ENCODE assay signal across 8 cellular contexts in the genomic region with DNA sequence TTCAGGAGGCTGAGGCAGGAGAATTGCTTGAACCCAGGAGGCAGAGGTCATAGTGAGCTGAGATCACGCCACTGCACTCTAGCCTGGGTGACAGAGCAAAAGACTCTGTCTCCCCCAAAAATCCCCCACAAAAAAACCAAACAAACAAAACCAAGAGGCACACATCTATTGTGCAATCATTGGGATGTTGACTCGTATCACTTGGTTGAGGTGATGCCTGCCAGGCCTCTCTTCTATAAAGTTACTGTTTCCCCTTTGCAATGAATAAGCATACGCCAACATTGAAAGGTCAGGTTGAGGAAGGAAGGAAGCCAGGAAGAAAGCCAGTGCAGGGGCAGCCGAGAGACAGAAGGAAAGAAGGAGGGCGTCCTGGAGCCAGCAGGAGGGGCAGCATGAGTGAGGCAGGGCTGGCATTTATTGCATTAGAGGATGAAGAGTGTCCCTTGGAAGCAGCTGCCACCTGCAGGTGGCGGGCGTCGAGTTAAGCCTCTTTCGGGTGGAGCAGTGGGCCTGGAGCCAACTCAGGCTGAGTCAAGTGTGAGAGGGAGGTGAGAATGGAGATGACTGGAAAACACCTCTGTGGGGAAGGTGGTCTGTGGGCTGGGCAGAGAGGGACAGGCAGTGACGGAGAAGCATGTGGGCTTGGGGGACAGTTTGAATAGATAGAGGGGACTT. TPM values are rescaled to one million over a fixed set of nuclear protein-coding genes. Genes with fewer than 3 reads are reported as not detected.
DNase-seq lines count a peak whose midpoint lies in the region; ATAC-seq and TF ChIP-seq lines count a peak whose summit lies in the region.

No MANE protein-coding gene starts in this region.

- no peak overlapping the region for H3K27ac Mint-ChIP-seq in activated CD8-positive, alpha-beta memory T cell treated with anti-CD3 and anti-CD28 coated beads, Interleukin-2, amount 10 ng/mL, durations not matched to agents 7 days and 5 days
- no peak overlapping the region for H3K27ac Mint-ChIP-seq in activated B cell treated with CpG ODN at 0.5 μM for 24 hours

- no peak for TF ChIP-seq CTCF in activated B cell treated with CpG ODN at 0.5 μM for 24 hours (IDR thresholded peaks at IDR 0.05)
- TF ChIP-seq CTCF in hepatocyte (IDR thresholded peaks at IDR 0.05; ENCODE audit: poor library complexity): peak; percentile 12

- peaks cover 6% of the 10 kb centered on the region for H3K4me1 Mint-ChIP-seq in activated CD8-positive, alpha-beta memory T cell treated with anti-CD3 and anti-CD28 coated beads, Interleukin-2, amount 10 ng/mL, durations not matched to agents 7 days and 5 days
- peaks cover 14% of the 10 kb centered on the region for H3K4me1 Mint-ChIP-seq in activated B cell treated with CpG ODN at 0.5 μM for 24 hours

- POLR2A ChIA-PET in activated B cell treated with CpG ODN at 0.5 μM for 24 hours (lab: Charles Lee): no interaction called here

- H3K4me3 ChIP-seq in hepatocyte: no peak overlapping the region

- H3K9me2 ChIP-seq in hepatocyte (replicated peaks; ENCODE audit: insufficient read depth): no peaks in the 10 kb centered on the region

- H2AFZ ChIP-seq in hepatocyte: no peak overlapping the region

- H3K79me2 ChIP-seq in hepatocyte: no peaks in the 10 kb centered on the region

- peaks cover 11% of the 10 kb centered on the region for H3K27me3 Mint-ChIP-seq in activated CD8-positive, alpha-beta memory T cell treated with anti-CD3 and anti-CD28 coated beads, Interleukin-2, amount 10 ng/mL, durations not matched to agents 7 days and 5 days
- peaks cover 10% of the 10 kb centered on the region for H3K27me3 Mint-ChIP-seq in activated B cell treated with CpG ODN at 0.5 μM for 24 hours

- H4K20me1 ChIP-seq in hepatocyte (ENCODE audit: insufficient read depth, poor library complexity, severe bottlenecking): no peaks in the 10 kb centered on the region

- ATAC-seq in activated CD8-positive, alpha-beta memory T cell treated with anti-CD3 and anti-CD28 coated beads, Interleukin-2, amount 10 ng/mL, durations not matched to agents 7 days and 5 days: peak; percentile 52
- ATAC-seq in activated B cell treated with CpG ODN at 0.5 μM for 24 hours (ENCODE audit: low read depth) (peak; percentile 51), GM21381 (IDR thresholded peaks at IDR 0.05; ENCODE audit: unreplicated experiment) (no peak)

- H3K9me3 ChIP-seq in hepatocyte (ENCODE audit: low read depth): no peaks in the 10 kb centered on the region

- CTCF ChIA-PET in activated CD8-positive, alpha-beta memory T cell treated with anti-CD3 and anti-CD28 coated beads, Interleukin-2, amount 10 ng/mL, durations not matched to agents 7 days and 5 days (lab: Charles Lee): interaction anchor here (6.3 kb wide), 1 partner anchor 81 kb away, joined by 47 read pairs; no protein-coding TSS in a partner anchor
- CTCF ChIA-PET in activated B cell treated with CpG ODN at 0.5 μM for 24 hours (lab: Charles Lee): no interaction called here

- no peak overlapping the region for H3K4me3 Mint-ChIP-seq in activated CD8-positive, alpha-beta memory T cell treated with anti-CD3 and anti-CD28 coated beads, Interleukin-2, amount 10 ng/mL, durations not matched to agents 7 days and 5 days
- no peak overlapping the region for H3K4me3 Mint-ChIP-seq in activated B cell treated with CpG ODN at 0.5 μM for 24 hours

- intact Hi-C loops in activated B cell treated with CpG ODN at 0.5 μM for 24 hours (cut with micrococcal nuclease): no loop called here

- H3K36me3 Mint-ChIP-seq in activated CD8-positive, alpha-beta memory T cell treated with anti-CD3 and anti-CD28 coated beads, Interleukin-2, amount 10 ng/mL, durations not matched to agents 7 days and 5 days: no peaks in the 10 kb centered on the region
- no peaks in the 10 kb centered on the region for H3K36me3 Mint-ChIP-seq in activated B cell treated with CpG ODN at 0.5 μM for 24 hours (ENCODE audit: low read depth)

- H3K4me1 ChIP-seq in hepatocyte (ENCODE audit: insufficient read depth): peaks cover 13% of the 10 kb centered on the region

- no peak for DNase-seq in activated CD8-positive, alpha-beta memory T cell treated with anti-CD3 and anti-CD28 coated beads, Interleukin-2, amount 10 ng/mL, durations not matched to agents 7 days and 5 days
- no peak for DNase-seq in activated CD8-positive, alpha-beta memory T cell treated with anti-CD3 and anti-CD28 coated beads for 24 hours
- DNase-seq in NCI-H2029 treated with DMSO at 0.1 percent for 48 hours (lab: John Stamatoyannopoulos, UW) (peak; percentile 32), activated B cell treated with CpG ODN at 0.5 μM for 24 hours (no peak), hepatocyte (ENCODE audit: low spot score) (peak; percentile 61), SKM-1 treated with dmso at 0.1 percent for 144 hours (lab: John Stamatoyannopoulos, UW; ENCODE audit: unreplicated experiment) (no peak)
- peak in 2 of 3 donors; percentile 51 to 56 for DNase-seq in stimulated activated CD4-positive, alpha-beta T cell treated with anti-CD3 and anti-CD28 coated beads, TNF-alpha, amount 100 ng/mL, for 48 hours (ENCODE audit: low read depth in 3 of 3)

- H3K27ac ChIP-seq in hepatocyte: no peak overlapping the region

- H3K36me3 ChIP-seq in hepatocyte (replicated peaks; ENCODE audit: insufficient read depth, low read depth): no peaks in the 10 kb centered on the region

- H3K4me2 ChIP-seq in hepatocyte: no peak overlapping the region

- 61% methylated on average over 10 of the region's 10 CpGs for whole genome bisulfite sequencing in hepatocyte (ENCODE audit: low lambda C conversion rate, missing lambda C conversion rate)

- H3K9me3 Mint-ChIP-seq in activated CD8-positive, alpha-beta memory T cell treated with anti-CD3 and anti-CD28 coated beads, Interleukin-2, amount 10 ng/mL, durations not matched to agents 7 days and 5 days (ENCODE audit: low read depth): no peaks in the 10 kb centered on the region
- H3K9me3 Mint-ChIP-seq in activated B cell treated with CpG ODN at 0.5 μM for 24 hours: no peaks in the 10 kb centered on the region

- H3K27me3 ChIP-seq in hepatocyte: no peaks in the 10 kb centered on the region

RNA-seq across cellular contexts. Expression of gene CSPG4, which starts 8.3 kb away (rescaled TPM):
- total RNA-seq in activated CD8-positive, alpha-beta memory T cell treated with anti-CD3 and anti-CD28 coated beads, Interleukin-2, amount 10 ng/mL, durations not matched to agents 7 days and 5 days: under 1 TPM in 1 of 2 experiments, not detected in 1; 0.07 TPM
- total RNA-seq in activated B cell treated with CpG ODN at 0.5 μM for 24 hours: not detected in 2 replicates
- total RNA-seq in hepatocyte: 3.2 and 6.4 TPM in 2 replicates
- polyA plus RNA-seq in hepatocyte: 7.8 and 8.6 TPM in 2 replicates

Comparison
In these comparisons a context has a peak if more than half of its experiments do, and no peak if none do; other contexts are left out.
1. DNase-seq: peak in NCI-H2029 treated with DMSO at 0.1 percent for 48 hours (single experiment), hepatocyte (single experiment) and stimulated activated CD4-positive, alpha-beta T cell treated with anti-CD3 and anti-CD28 coated beads, TNF-alpha, amount 100 ng/mL, for 48 hours (2 of 3); none in activated CD8-positive, alpha-beta memory T cell treated with anti-CD3 and anti-CD28 coated beads, Interleukin-2, amount 10 ng/mL, durations not matched to agents 7 days and 5 days (single experiment), activated CD8-positive, alpha-beta memory T cell treated with anti-CD3 and anti-CD28 coated beads for 24 hours (single experiment), activated B cell treated with CpG ODN at 0.5 μM for 24 hours (single experiment) and SKM-1 treated with dmso at 0.1 percent for 144 hours (single experiment).